In genomic region chr11:26841818-26842457, GRCh38 we compare ENCODE assay signal across 1 cellular context.
TF ChIP-seq lines count a peak whose summit lies in the region.

No MANE protein-coding gene starts in this region.

TF ChIP-seq in IMR-90, 13 proteins besides CTCF, POLR2A, EP300 and RAD21 (continued from another document):
- TF ChIP-seq, protein P1, sequence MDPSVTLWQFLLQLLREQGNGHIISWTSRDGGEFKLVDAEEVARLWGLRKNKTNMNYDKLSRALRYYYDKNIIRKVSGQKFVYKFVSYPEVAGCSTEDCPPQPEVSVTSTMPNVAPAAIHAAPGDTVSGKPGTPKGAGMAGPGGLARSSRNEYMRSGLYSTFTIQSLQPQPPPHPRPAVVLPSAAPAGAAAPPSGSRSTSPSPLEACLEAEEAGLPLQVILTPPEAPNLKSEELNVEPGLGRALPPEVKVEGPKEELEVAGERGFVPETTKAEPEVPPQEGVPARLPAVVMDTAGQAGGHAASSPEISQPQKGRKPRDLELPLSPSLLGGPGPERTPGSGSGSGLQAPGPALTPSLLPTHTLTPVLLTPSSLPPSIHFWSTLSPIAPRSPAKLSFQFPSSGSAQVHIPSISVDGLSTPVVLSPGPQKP (IDR thresholded peaks at IDR 0.05; ENCODE audit: borderline replicate concordance, low read depth, low read length), result no peak
